Comparison of ENCODE assay signal across 14 cellular contexts in genomic region chr11:121672630-121673487, GRCh38.
DNase-seq lines count a peak whose midpoint lies in the region; ATAC-seq and TF ChIP-seq lines count a peak whose summit lies in the region.
"Had no signal": no experiment of that assay in that cellular context is flagged by ENCODE, and none has a peak within 500 bp of the region (broad histone marks: within the 10 kb centered on the region; RNA-seq: fewer than 3 reads in every experiment).

No MANE protein-coding gene starts in this region.

- TF ChIP-seq POLR2A in breast epithelium (IDR thresholded peaks at IDR 0.05) = no peak

- no peak overlapping the region for H3K9ac ChIP-seq in neural progenitor cell

- no peak overlapping the region for H3K4me2 ChIP-seq in neural progenitor cell

- H3K36me3 Mint-ChIP-seq in MCF 10A (ENCODE audit: insufficient read depth, unreplicated experiment) = no peaks in the 10 kb centered on the region
- H3K36me3 Mint-ChIP-seq in neural progenitor cell = no peaks in the 10 kb centered on the region
- H3K36me3 Mint-ChIP-seq: CD8-positive, alpha-beta T cell; IgD-negative memory B cell had no signal

- no peaks in the 10 kb centered on the region for H3K27me3 ChIP-seq in breast epithelium
- H3K27me3 ChIP-seq in neural progenitor cell = no peaks in the 10 kb centered on the region
- no peaks in the 10 kb centered on the region for H3K27me3 ChIP-seq in upper lobe of right lung

- H3K4me1 ChIP-seq in breast epithelium (peaks cover 4 to 12% of the 10 kb centered on the region in 2 donors), neural progenitor cell (peaks cover 8% of the 10 kb centered on the region), upper lobe of right lung (peaks cover 3% of the 10 kb centered on the region)

- DNase-seq in breast epithelium (ENCODE audit: low spot score in 2 of 2) (no peak), MCF 10A (ENCODE audit: unreplicated experiment) (no peak), fibroblast of pulmonary artery (ENCODE audit: low read depth) (peak; percentile 35), neural progenitor cell (ENCODE audit: low spot score) (no peak), upper lobe of right lung (no peak), nucleus accumbens (lab: John Stamatoyannopoulos, UW) (no peak)
- DNase-seq: activated T-cell treated with anti-CD3 and anti-CD28 coated beads, Interleukin-2, amount 50 U/mL, for 1 hour; amniotic stem cell; CD8-positive, alpha-beta T cell; stimulated activated CD4-positive, alpha-beta T cell treated with anti-CD3 and anti-CD28 coated beads, Interleukin-4, amount 100 ng/mL, for 24 hours; stimulated activated naive CD4-positive, alpha-beta T cell had no signal

- H3F3A ChIP-seq in neural progenitor cell (ENCODE audit: low read depth) = no peaks in the 10 kb centered on the region

- no peak overlapping the region for H3K4me3 ChIP-seq in breast epithelium
- no peak overlapping the region for H3K4me3 ChIP-seq in fibroblast of pulmonary artery (replicated peaks; ENCODE audit: low read depth, low read length)
- no peak overlapping the region for H3K4me3 ChIP-seq in neural progenitor cell
- no peak overlapping the region for H3K4me3 ChIP-seq in upper lobe of right lung

- POLR2A ChIA-PET in MCF 10A (lab: Yijun Ruan, JAX) = interaction anchor here (1.2 kb wide), 1 partner anchor 18 kb away, joined by 4 read pairs; no protein-coding TSS in a partner anchor

- no peaks in the 10 kb centered on the region for H3K9me3 Mint-ChIP-seq in MCF 10A (ENCODE audit: unreplicated experiment)
- no peaks in the 10 kb centered on the region for H3K9me3 Mint-ChIP-seq in neural progenitor cell
- H3K9me3 Mint-ChIP-seq: CD8-positive, alpha-beta T cell; IgD-negative memory B cell had no signal

- CTCF ChIA-PET in MCF 10A (lab: Yijun Ruan, JAX) = interaction anchor here (1.0 kb wide), 1 partner anchor 530 kb away, joined by 4 read pairs; no protein-coding TSS in a partner anchor

- no peaks in the 10 kb centered on the region for H3K79me2 ChIP-seq in neural progenitor cell (ENCODE audit: low read depth)

- peak; percentile 36 for ATAC-seq in upper lobe of right lung
- no peak for ATAC-seq in HG03159 (IDR thresholded peaks at IDR 0.05; ENCODE audit: unreplicated experiment)
- ATAC-seq in HG03457 (IDR thresholded peaks at IDR 0.05; ENCODE audit: unreplicated experiment) = no peak
- ATAC-seq: CD8-positive, alpha-beta T cell had no signal

- no peak overlapping the region for H3K27ac Mint-ChIP-seq in MCF 10A (ENCODE audit: low read depth, unreplicated experiment)
- no peak overlapping the region for H3K27ac Mint-ChIP-seq in neural progenitor cell
- H3K27ac Mint-ChIP-seq: CD8-positive, alpha-beta T cell; IgD-negative memory B cell had no signal

- no peaks in the 10 kb centered on the region for H4K20me1 ChIP-seq in neural progenitor cell (ENCODE audit: low read depth)

- H3K4me1 Mint-ChIP-seq in MCF 10A (ENCODE audit: insufficient read depth, unreplicated experiment) (no peaks in the 10 kb centered on the region), neural progenitor cell (peaks cover 26% of the 10 kb centered on the region)

- H3K36me3 ChIP-seq in breast epithelium (no peaks in the 10 kb centered on the region), neural progenitor cell (no peaks in the 10 kb centered on the region), upper lobe of right lung (no peaks in the 10 kb centered on the region)

- H2AFZ ChIP-seq in neural progenitor cell (replicated peaks) = peak overlapping the region; percentile 0

- H3K27me3 Mint-ChIP-seq in MCF 10A (ENCODE audit: insufficient read depth, unreplicated experiment) (no peaks in the 10 kb centered on the region), neural progenitor cell (ENCODE audit: insufficient read depth, low read depth) (no peaks in the 10 kb centered on the region)
- H3K27me3 Mint-ChIP-seq: IgD-negative memory B cell had no signal

- TF ChIP-seq CTCF in breast epithelium (IDR thresholded peaks at IDR 0.05) (no peak), MCF 10A (IDR thresholded peaks at IDR 0.05; ENCODE audit: unreplicated experiment) (no peak), fibroblast of pulmonary artery (IDR thresholded peaks at IDR 0.05; ENCODE audit: low read length, missing control alignments) (no peak), neural progenitor cell (IDR thresholded peaks at IDR 0.05) (no peak), upper lobe of right lung (IDR thresholded peaks at IDR 0.05) (no peak)

- BruUV-seq in MCF 10A (replicated peaks; lab: Mats Ljungman, UMichigan) = no TSS peak

- H3K4me3 Mint-ChIP-seq in MCF 10A (ENCODE audit: unreplicated experiment) = no peak overlapping the region
- no peak overlapping the region for H3K4me3 Mint-ChIP-seq in neural progenitor cell
- H3K4me3 Mint-ChIP-seq: CD8-positive, alpha-beta T cell; IgD-negative memory B cell had no signal

- no peaks in the 10 kb centered on the region for H3K9me3 ChIP-seq in breast epithelium
- no peaks in the 10 kb centered on the region for H3K9me3 ChIP-seq in neural progenitor cell (ENCODE audit: low read depth)
- no peaks in the 10 kb centered on the region for H3K9me3 ChIP-seq in upper lobe of right lung

- H3K27ac ChIP-seq in breast epithelium (peak overlapping the region; percentile 66 to 75), neural progenitor cell (no peak overlapping the region), upper lobe of right lung (no peak overlapping the region)

- intact Hi-C loops in breast epithelium (cut with DNase I; ENCODE audit: low total_unique reads) (no loop called here), MCF 10A (cut with micrococcal nuclease) (no loop called here), upper lobe of right lung (cut with DNase I) (no loop called here)

Comparison
In these comparisons a context has a peak if more than half of its experiments do, and no peak if none do; other contexts are left out.
1. H3K27ac ChIP-seq: peak in breast epithelium (2 of 2); none in neural progenitor cell (single experiment) and upper lobe of right lung (single experiment).